In genomic region chr6:31620586-31621319, GRCh38 we compare ENCODE assay signal across 8 cellular contexts.
A peak's percentile ranks its signal among the peaks of the same experiment; 100 is the strongest.
DNase-seq lines count a peak whose midpoint lies in the region; ATAC-seq lines count a peak whose summit lies in the region.

Gene PRRC2A, plus strand, starts transcription at chr6:31620715. Its CDS starts 2,075 bp downstream, at chr6:31622790.

- H3K36me3 Mint-ChIP-seq in effector memory CD8-positive, alpha-beta T cell (ENCODE audit: insufficient read depth): peaks cover 53% of the 10 kb centered on the region

- H3K9me3 Mint-ChIP-seq in effector memory CD8-positive, alpha-beta T cell: no peaks in the 10 kb centered on the region

- ATAC-seq in GM18867 (IDR thresholded peaks at IDR 0.05; ENCODE audit: unreplicated experiment) (peak; percentile 35), HG03064 (IDR thresholded peaks at IDR 0.05; ENCODE audit: low read depth, unreplicated experiment) (peak; percentile 41)
- no peak for ATAC-seq in effector memory CD8-positive, alpha-beta T cell (replicated peaks)

- H3K27ac Mint-ChIP-seq in effector memory CD8-positive, alpha-beta T cell: peak within 1 kb of the TSS; percentile 90 to 92

- peaks cover 18 to 23% of the 10 kb centered on the region in 2 donors for H3K4me1 Mint-ChIP-seq in effector memory CD8-positive, alpha-beta T cell (ENCODE audit: low read depth in 2 of 2)

- H3K27me3 Mint-ChIP-seq in effector memory CD8-positive, alpha-beta T cell: no peaks in the 10 kb centered on the region

- peak within 1 kb of the TSS; percentile 76 to 85 for H3K4me3 Mint-ChIP-seq in effector memory CD8-positive, alpha-beta T cell

- DNase-seq in AG08396 (ENCODE audit: low spot score) (peak; percentile 83), NCI-H2171 (lab: John Stamatoyannopoulos, UW) (peak; percentile 81), midbrain (lab: John Stamatoyannopoulos, UW) (peak; percentile 81)
- DNase-seq in activated CD4-positive, alpha-beta T cell treated with anti-CD3 and anti-CD28 coated beads for 48 hours: peak; percentile 98
- no peak for DNase-seq in effector memory CD8-positive, alpha-beta T cell
- DNase-seq in stimulated activated CD8-positive, alpha-beta memory T cell treated with anti-CD3 and anti-CD28 coated beads, Interleukin-7, amount 100 ng/mL, for 48 hours (ENCODE audit: extremely low read depth in 1 of 2, low read depth in 1 of 2): peak; percentile 90 to 94

Comparison
In these comparisons a context has a peak if more than half of its experiments do, and no peak if none do; other contexts are left out.
1. DNase-seq: peak in AG08396 (single experiment), NCI-H2171 (single experiment), activated CD4-positive, alpha-beta T cell treated with anti-CD3 and anti-CD28 coated beads for 48 hours (single experiment), midbrain (single experiment) and stimulated activated CD8-positive, alpha-beta memory T cell treated with anti-CD3 and anti-CD28 coated beads, Interleukin-7, amount 100 ng/mL, for 48 hours (2 of 2); none in effector memory CD8-positive, alpha-beta T cell (0 of 3).